3 cellular contexts compared by ENCODE assay signal in genomic region chr14:33957993-33958392, GRCh38.
A peak's percentile ranks its signal among the peaks of the same experiment; 100 is the strongest.
TF ChIP-seq lines count a peak whose summit lies in the region.

No MANE protein-coding gene starts in this region.

TF ChIP-seq in HepG2, 621 proteins besides CTCF, POLR2A, EP300 and RAD21:
- TF ChIP-seq PAX8 (CRISPR knock-in tag; IDR thresholded peaks at IDR 0.05; ENCODE audit: borderline replicate concordance) (no peak), MAFK (conservative IDR thresholded peaks at IDR 0.05 in 1 of 2, IDR thresholded peaks at IDR 0.05 in 1 of 2; ENCODE audit: low read length in 2 of 2) (peak; percentile 82 to 86), ZNF792 (CRISPR knock-in tag; IDR thresholded peaks at IDR 0.05) (no peak), PBX2 (CRISPR knock-in tag; IDR thresholded peaks at IDR 0.05) (no peak), ZNF782 (CRISPR knock-in tag; IDR thresholded peaks at IDR 0.05; ENCODE audit: borderline replicate concordance) (no peak), NR2F2 (IDR thresholded peaks at IDR 0.05; ENCODE audit: borderline replicate concordance, low read depth) (no peak), YEATS2 (CRISPR knock-in tag; IDR thresholded peaks at IDR 0.05; ENCODE audit: borderline replicate concordance) (no peak), MAFF (IDR thresholded peaks at IDR 0.05; ENCODE audit: low read depth, low read length) (peak; percentile 70), FOXK2 (IDR thresholded peaks at IDR 0.05) (no peak)
- TF ChIP-seq, protein P1, sequence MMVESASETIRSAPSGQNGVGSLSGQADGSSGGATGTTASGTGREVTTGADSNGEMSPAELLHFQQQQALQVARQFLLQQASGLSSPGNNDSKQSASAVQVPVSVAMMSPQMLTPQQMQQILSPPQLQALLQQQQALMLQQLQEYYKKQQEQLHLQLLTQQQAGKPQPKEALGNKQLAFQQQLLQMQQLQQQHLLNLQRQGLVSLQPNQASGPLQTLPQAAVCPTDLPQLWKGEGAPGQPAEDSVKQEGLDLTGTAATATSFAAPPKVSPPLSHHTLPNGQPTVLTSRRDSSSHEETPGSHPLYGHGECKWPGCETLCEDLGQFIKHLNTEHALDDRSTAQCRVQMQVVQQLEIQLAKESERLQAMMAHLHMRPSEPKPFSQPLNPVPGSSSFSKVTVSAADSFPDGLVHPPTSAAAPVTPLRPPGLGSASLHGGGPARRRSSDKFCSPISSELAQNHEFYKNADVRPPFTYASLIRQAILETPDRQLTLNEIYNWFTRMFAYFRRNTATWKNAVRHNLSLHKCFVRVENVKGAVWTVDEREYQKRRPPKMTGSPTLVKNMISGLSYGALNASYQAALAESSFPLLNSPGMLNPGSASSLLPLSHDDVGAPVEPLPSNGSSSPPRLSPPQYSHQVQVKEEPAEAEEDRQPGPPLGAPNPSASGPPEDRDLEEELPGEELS (CRISPR knock-in tag; IDR thresholded peaks at IDR 0.05), result no peak
TF ChIP-seq in HepG2: peak in this region for 2.

TF ChIP-seq in WTC11, 78 proteins besides CTCF, POLR2A, EP300 and RAD21:
- TF ChIP-seq MYBL2 (CRISPR knock-in tag; IDR thresholded peaks at IDR 0.05) (no peak), HMGA2 (CRISPR knock-in tag; IDR thresholded peaks at IDR 0.05) (peak; percentile 89)

TF ChIP-seq in K562, 482 proteins besides CTCF, POLR2A, EP300 and RAD21:
- TF ChIP-seq RB1 (IDR thresholded peaks at IDR 0.05; ENCODE audit: low read depth) (no peak), ZNF316 (IDR thresholded peaks at IDR 0.05) (peak; percentile 33; the same call in 1 of the 2 replicates), KAT7 (CRISPR knock-in tag; IDR thresholded peaks at IDR 0.05; ENCODE audit: borderline replicate concordance) (no peak), C11orf30 (IDR thresholded peaks at IDR 0.05; ENCODE audit: low read depth) (0 out of 2 replicates have a peak, but pooled peaks have one; percentile 8), NR2C1 (IDR thresholded peaks at IDR 0.05) (no peak), NR2C1 (tag; IDR thresholded peaks at IDR 0.05) (no peak), GATAD2B (IDR thresholded peaks at IDR 0.05; ENCODE audit: borderline replicate concordance) (no peak), ZBTB11 (CRISPR knock-in tag; IDR thresholded peaks at IDR 0.05) (no peak), ZNF408 (CRISPR knock-in tag; IDR thresholded peaks at IDR 0.05; ENCODE audit: low read depth) (no peak), SMAD4 (CRISPR knock-in tag; conservative IDR thresholded peaks at IDR 0.05) (no peak), NEUROD1 (IDR thresholded peaks at IDR 0.05; ENCODE audit: borderline replicate concordance, low read depth, low read length, partially characterized antibody) (no peak)
